Comparison of ENCODE assay signal across 9 cellular contexts in genomic region chr1:22611530-22611947, GRCh38.
DNase-seq lines count a peak whose midpoint lies in the region; ATAC-seq and TF ChIP-seq lines count a peak whose summit lies in the region.
"Had no signal": no experiment of that assay in that cellular context is flagged by ENCODE, and none has a peak within 500 bp of the region (broad histone marks: within the 10 kb centered on the region; RNA-seq: fewer than 3 reads in every experiment).

No MANE protein-coding gene starts in this region.

- no peaks in the 10 kb centered on the region for H3K36me3 Mint-ChIP-seq in activated naive CD8-positive, alpha-beta T cell treated with anti-CD3 and anti-CD28 coated beads, Interleukin-2, amount 50 U/mL, for 24 hours (ENCODE audit: low read depth)

- no peak for ATAC-seq in activated naive CD8-positive, alpha-beta T cell treated with anti-CD3 and anti-CD28 coated beads, Interleukin-2, amount 50 U/mL, for 24 hours
- ATAC-seq in HG02870 (IDR thresholded peaks at IDR 0.05; ENCODE audit: unreplicated experiment) (no peak), HG03108 (IDR thresholded peaks at IDR 0.05; ENCODE audit: unreplicated experiment) (no peak), GM18505 (IDR thresholded peaks at IDR 0.05; ENCODE audit: unreplicated experiment) (no peak)

- no peak for TF ChIP-seq POLR2A in GM18505 (IDR thresholded peaks at IDR 0.05; ENCODE audit: borderline replicate concordance, extremely low read depth, insufficient read depth, insufficient read length)

- no peaks in the 10 kb centered on the region for H3K9me3 Mint-ChIP-seq in activated naive CD8-positive, alpha-beta T cell treated with anti-CD3 and anti-CD28 coated beads, Interleukin-2, amount 50 U/mL, for 24 hours
- H3K9me3 Mint-ChIP-seq: activated T-cell treated with anti-CD3 and anti-CD28 coated beads, Interleukin-2, amount 50 U/mL, for 4 hours had no signal

- H3K27me3 Mint-ChIP-seq in activated naive CD8-positive, alpha-beta T cell treated with anti-CD3 and anti-CD28 coated beads, Interleukin-2, amount 50 U/mL, for 24 hours = peaks cover 33% of the 10 kb centered on the region

- H3K4me3 Mint-ChIP-seq in activated naive CD8-positive, alpha-beta T cell treated with anti-CD3 and anti-CD28 coated beads, Interleukin-2, amount 50 U/mL, for 24 hours = no peak overlapping the region
- H3K4me3 Mint-ChIP-seq: activated T-cell treated with anti-CD3 and anti-CD28 coated beads, Interleukin-2, amount 50 U/mL, for 4 hours had no signal

- H3K27ac Mint-ChIP-seq in activated naive CD8-positive, alpha-beta T cell treated with anti-CD3 and anti-CD28 coated beads, Interleukin-2, amount 50 U/mL, for 24 hours = no peak overlapping the region

- peak; percentile 41 for DNase-seq in AG08395 (ENCODE audit: low spot score)
- DNase-seq in HuH-7 (ENCODE audit: low spot score) = peak; percentile 82
- DNase-seq in activated naive CD8-positive, alpha-beta T cell treated with anti-CD3 and anti-CD28 coated beads, Interleukin-2, amount 50 U/mL, for 24 hours = peak; percentile 24
- DNase-seq in kidney glomerular epithelial cell (lab: John Stamatoyannopoulos, UW) = peak; percentile 18
- DNase-seq in NCI-H2171 (lab: John Stamatoyannopoulos, UW) = no peak
- DNase-seq: activated T-cell treated with anti-CD3 and anti-CD28 coated beads, Interleukin-2, amount 50 U/mL, for 4 hours had no signal

- H3K4me1 Mint-ChIP-seq in activated naive CD8-positive, alpha-beta T cell treated with anti-CD3 and anti-CD28 coated beads, Interleukin-2, amount 50 U/mL, for 24 hours = no peaks in the 10 kb centered on the region
